12 cellular contexts compared by ENCODE assay signal in genomic region chr11:110951609-110952008, GRCh38.
DNase-seq lines count a peak whose midpoint lies in the region; ATAC-seq and TF ChIP-seq lines count a peak whose summit lies in the region.
"Had no signal": no experiment of that assay in that cellular context is flagged by ENCODE, and none has a peak within 500 bp of the region (broad histone marks: within the 10 kb centered on the region; RNA-seq: fewer than 3 reads in every experiment).

No MANE protein-coding gene starts in this region.

- ATAC-seq in HG02852 (IDR thresholded peaks at IDR 0.05; ENCODE audit: unreplicated experiment) (peak; percentile 65), HG03135 (IDR thresholded peaks at IDR 0.05; ENCODE audit: unreplicated experiment) (no peak), GM21529 (IDR thresholded peaks at IDR 0.05; ENCODE audit: unreplicated experiment) (no peak)
- ATAC-seq: esophagus mucosa had no signal

- no peaks in the 10 kb centered on the region for H3K4me1 ChIP-seq in prostate gland (replicated peaks)
- H3K4me1 ChIP-seq: BLaER1 treated with 17β-estradiol and CSF1 and Interleukin-3, amounts not matched to agents 10 nM and 100 nM; SJSA1 had no signal

- peak overlapping the region; percentile 35 to 55 for H3K27ac ChIP-seq in prostate gland
- H3K27ac ChIP-seq: BLaER1 treated with 17β-estradiol and CSF1 and Interleukin-3, amounts not matched to agents 10 nM and 100 nM; SJSA1 had no signal

- intact Hi-C loops in prostate gland (cut with DNase I): no loop called here

- 50% methylated on average over 1 of the region's 1 CpG for WGBS in prostate gland

- DNase-seq in GM12865 (ENCODE audit: low read depth) (peak; percentile 39), NCI-H69 (lab: John Stamatoyannopoulos, UW) (peak; percentile 86), prostate gland (ENCODE audit: low spot score) (no peak), GM13976 (ENCODE audit: low spot score) (no peak), AG08396 (ENCODE audit: low spot score) (no peak)
- DNase-seq: activated naive CD8-positive, alpha-beta T cell treated with anti-CD3 and anti-CD28 coated beads, Interleukin-2, amount 10 ng/mL, durations not matched to agents 7 days and 5 days had no signal

- H3K4me3 ChIP-seq in GM12865 (ENCODE audit: low read depth, low read length) (no peak overlapping the region), prostate gland (no peak overlapping the region)
- H3K4me3 ChIP-seq: BLaER1 treated with 17β-estradiol and CSF1 and Interleukin-3, amounts not matched to agents 10 nM and 100 nM; SJSA1 had no signal

- H3K36me3 ChIP-seq in prostate gland: no peaks in the 10 kb centered on the region
- H3K36me3 ChIP-seq: BLaER1 treated with 17β-estradiol and CSF1 and Interleukin-3, amounts not matched to agents 10 nM and 100 nM; SJSA1 had no signal

- TF ChIP-seq CTCF in GM12865 (IDR thresholded peaks at IDR 0.05; ENCODE audit: insufficient read depth, low read depth, low read length, missing control alignments): no peak
- TF ChIP-seq CTCF in prostate gland (IDR thresholded peaks at IDR 0.05): no peak
- no peak for TF ChIP-seq CTCF in GM13976 (IDR thresholded peaks at IDR 0.05; ENCODE audit: borderline replicate concordance, control extremely low read depth, extremely low read depth, insufficient read depth, missing control alignments)

- H3K27me3 ChIP-seq in prostate gland (replicated peaks; ENCODE audit: insufficient read depth): no peaks in the 10 kb centered on the region
- H3K27me3 ChIP-seq: BLaER1 treated with 17β-estradiol and CSF1 and Interleukin-3, amounts not matched to agents 10 nM and 100 nM; SJSA1 had no signal

- H3K9me3 ChIP-seq in prostate gland: no peaks in the 10 kb centered on the region
- H3K9me3 ChIP-seq: SJSA1 had no signal

- in situ Hi-C loops in GM13976 (cut with MboI; ENCODE audit: low sequenced_read_pairs, unreplicated experiment): no loop called here

- TF ChIP-seq POLR2A in prostate gland (IDR thresholded peaks at IDR 0.05): no peak

Comparison
In these comparisons a context has a peak if more than half of its experiments do, and no peak if none do; other contexts are left out.
1. DNase-seq: peak in GM12865 (single experiment) and NCI-H69 (single experiment); none in prostate gland (single experiment), GM13976 (single experiment) and AG08396 (single experiment).